2 cellular contexts compared by ENCODE assay signal in the genomic region with DNA sequence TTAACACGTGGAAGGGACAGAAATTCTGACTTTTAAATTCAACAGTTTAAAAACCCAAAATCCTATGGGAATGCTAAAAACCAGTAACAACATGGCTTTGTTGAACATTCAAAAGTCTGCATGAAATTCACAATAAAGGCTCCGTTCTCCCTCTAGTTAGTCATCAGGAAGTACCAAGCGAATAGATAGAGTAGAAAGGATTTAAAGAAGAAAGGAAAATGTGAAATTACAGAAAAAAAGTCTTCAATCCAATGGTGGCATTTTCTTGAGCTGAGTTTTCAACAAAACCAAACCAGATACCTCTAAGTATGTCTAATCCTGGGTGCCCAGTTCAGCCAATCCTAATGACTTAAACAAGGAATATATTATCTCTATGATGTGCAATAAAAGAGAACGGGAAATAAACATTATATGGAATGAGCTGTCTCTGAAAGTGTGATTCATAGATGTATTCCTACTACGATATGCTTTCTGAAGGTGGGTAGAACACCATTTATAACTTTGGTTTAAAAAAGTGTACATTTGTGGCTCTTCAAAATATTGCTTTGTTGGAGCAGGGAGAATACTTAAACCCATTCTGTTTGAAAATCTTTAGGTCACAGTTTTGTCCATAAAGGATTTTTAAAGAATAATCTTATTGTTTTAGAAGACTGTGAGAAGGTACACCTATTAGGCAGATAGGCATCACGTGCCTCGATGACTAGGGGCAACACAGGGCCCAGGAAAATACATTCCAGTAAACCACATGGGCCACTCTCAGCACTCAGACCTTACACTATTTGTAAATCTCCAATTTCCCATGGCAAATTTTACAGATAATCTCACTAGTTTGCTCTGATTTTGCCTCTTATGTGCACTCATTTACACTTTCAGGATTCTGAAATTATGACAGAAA.
TF ChIP-seq lines count a peak whose summit lies in the region.

No MANE protein-coding gene starts in this region.

TF ChIP-seq in GM23338, 12 proteins besides CTCF, POLR2A, EP300 and RAD21:
- TF ChIP-seq, protein P1, sequence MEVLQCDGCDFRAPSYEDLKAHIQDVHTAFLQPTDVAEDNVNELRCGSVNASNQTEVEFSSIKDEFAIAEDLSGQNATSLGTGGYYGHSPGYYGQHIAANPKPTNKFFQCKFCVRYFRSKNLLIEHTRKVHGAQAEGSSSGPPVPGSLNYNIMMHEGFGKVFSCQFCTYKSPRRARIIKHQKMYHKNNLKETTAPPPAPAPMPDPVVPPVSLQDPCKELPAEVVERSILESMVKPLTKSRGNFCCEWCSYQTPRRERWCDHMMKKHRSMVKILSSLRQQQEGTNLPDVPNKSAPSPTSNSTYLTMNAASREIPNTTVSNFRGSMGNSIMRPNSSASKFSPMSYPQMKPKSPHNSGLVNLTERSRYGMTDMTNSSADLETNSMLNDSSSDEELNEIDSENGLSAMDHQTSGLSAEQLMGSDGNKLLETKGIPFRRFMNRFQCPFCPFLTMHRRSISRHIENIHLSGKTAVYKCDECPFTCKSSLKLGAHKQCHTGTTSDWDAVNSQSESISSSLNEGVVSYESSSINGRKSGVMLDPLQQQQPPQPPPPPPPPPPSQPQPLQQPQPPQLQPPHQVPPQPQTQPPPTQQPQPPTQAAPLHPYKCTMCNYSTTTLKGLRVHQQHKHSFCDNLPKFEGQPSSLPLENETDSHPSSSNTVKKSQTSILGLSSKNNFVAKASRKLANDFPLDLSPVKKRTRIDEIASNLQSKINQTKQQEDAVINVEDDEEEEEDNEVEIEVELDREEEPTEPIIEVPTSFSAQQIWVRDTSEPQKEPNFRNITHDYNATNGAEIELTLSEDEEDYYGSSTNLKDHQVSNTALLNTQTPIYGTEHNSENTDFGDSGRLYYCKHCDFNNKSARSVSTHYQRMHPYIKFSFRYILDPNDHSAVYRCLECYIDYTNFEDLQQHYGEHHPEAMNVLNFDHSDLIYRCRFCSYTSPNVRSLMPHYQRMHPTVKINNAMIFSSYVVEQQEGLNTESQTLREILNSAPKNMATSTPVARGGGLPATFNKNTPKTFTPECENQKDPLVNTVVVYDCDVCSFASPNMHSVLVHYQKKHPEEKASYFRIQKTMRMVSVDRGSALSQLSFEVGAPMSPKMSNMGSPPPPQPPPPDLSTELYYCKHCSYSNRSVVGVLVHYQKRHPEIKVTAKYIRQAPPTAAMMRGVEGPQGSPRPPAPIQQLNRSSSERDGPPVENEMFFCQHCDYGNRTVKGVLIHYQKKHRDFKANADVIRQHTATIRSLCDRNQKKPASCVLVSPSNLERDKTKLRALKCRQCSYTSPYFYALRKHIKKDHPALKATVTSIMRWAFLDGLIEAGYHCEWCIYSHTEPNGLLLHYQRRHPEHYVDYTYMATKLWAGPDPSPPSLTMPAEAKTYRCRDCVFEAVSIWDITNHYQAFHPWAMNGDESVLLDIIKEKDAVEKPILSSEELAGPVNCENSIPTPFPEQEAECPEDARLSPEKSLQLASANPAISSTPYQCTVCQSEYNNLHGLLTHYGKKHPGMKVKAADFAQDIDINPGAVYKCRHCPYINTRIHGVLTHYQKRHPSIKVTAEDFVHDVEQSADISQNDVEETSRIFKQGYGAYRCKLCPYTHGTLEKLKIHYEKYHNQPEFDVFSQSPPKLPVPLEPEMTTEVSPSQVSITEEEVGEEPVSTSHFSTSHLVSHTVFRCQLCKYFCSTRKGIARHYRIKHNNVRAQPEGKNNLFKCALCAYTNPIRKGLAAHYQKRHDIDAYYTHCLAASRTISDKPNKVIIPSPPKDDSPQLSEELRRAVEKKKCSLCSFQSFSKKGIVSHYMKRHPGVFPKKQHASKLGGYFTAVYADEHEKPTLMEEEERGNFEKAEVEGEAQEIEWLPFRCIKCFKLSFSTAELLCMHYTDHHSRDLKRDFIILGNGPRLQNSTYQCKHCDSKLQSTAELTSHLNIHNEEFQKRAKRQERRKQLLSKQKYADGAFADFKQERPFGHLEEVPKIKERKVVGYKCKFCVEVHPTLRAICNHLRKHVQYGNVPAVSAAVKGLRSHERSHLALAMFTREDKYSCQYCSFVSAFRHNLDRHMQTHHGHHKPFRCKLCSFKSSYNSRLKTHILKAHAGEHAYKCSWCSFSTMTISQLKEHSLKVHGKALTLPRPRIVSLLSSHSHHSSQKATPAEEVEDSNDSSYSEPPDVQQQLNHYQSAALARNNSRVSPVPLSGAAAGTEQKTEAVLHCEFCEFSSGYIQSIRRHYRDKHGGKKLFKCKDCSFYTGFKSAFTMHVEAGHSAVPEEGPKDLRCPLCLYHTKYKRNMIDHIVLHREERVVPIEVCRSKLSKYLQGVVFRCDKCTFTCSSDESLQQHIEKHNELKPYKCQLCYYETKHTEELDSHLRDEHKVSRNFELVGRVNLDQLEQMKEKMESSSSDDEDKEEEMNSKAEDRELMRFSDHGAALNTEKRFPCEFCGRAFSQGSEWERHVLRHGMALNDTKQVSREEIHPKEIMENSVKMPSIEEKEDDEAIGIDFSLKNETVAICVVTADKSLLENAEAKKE (CRISPR knock-in tag; IDR thresholded peaks at IDR 0.05), result no peak
- TF ChIP-seq, protein P2, sequence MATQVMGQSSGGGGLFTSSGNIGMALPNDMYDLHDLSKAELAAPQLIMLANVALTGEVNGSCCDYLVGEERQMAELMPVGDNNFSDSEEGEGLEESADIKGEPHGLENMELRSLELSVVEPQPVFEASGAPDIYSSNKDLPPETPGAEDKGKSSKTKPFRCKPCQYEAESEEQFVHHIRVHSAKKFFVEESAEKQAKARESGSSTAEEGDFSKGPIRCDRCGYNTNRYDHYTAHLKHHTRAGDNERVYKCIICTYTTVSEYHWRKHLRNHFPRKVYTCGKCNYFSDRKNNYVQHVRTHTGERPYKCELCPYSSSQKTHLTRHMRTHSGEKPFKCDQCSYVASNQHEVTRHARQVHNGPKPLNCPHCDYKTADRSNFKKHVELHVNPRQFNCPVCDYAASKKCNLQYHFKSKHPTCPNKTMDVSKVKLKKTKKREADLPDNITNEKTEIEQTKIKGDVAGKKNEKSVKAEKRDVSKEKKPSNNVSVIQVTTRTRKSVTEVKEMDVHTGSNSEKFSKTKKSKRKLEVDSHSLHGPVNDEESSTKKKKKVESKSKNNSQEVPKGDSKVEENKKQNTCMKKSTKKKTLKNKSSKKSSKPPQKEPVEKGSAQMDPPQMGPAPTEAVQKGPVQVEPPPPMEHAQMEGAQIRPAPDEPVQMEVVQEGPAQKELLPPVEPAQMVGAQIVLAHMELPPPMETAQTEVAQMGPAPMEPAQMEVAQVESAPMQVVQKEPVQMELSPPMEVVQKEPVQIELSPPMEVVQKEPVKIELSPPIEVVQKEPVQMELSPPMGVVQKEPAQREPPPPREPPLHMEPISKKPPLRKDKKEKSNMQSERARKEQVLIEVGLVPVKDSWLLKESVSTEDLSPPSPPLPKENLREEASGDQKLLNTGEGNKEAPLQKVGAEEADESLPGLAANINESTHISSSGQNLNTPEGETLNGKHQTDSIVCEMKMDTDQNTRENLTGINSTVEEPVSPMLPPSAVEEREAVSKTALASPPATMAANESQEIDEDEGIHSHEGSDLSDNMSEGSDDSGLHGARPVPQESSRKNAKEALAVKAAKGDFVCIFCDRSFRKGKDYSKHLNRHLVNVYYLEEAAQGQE (IDR thresholded peaks at IDR 0.05; ENCODE audit: unreplicated experiment), result no peak
- TF ChIP-seq JUNB (IDR thresholded peaks at IDR 0.05; ENCODE audit: unreplicated experiment), result no peak
- no peak for TF ChIP-seq POLR2AphosphoS5 (IDR thresholded peaks at IDR 0.05; ENCODE audit: low read depth)
- no peak for TF ChIP-seq STAT1 (IDR thresholded peaks at IDR 0.05; ENCODE audit: unreplicated experiment)
- TF ChIP-seq ZNF331 (CRISPR knock-in tag; IDR thresholded peaks at IDR 0.05; ENCODE audit: low read depth), result no peak
- TF ChIP-seq EZH2 (IDR thresholded peaks at IDR 0.05; ENCODE audit: low read depth, unreplicated experiment), result no peak
- no peak for TF ChIP-seq ZNF114 (CRISPR knock-in tag; IDR thresholded peaks at IDR 0.05)

TF ChIP-seq in H1, 55 proteins besides CTCF, POLR2A, EP300 and RAD21:
- TF ChIP-seq YY1 (IDR thresholded peaks at IDR 0.05; ENCODE audit: low read depth, low read length) (no peak), CHD2 (IDR thresholded peaks at IDR 0.05; ENCODE audit: low read length) (no peak), TEAD4 (IDR thresholded peaks at IDR 0.05; ENCODE audit: low read depth, low read length) (no peak), ASH2L (IDR thresholded peaks at IDR 0.05; ENCODE audit: low read length) (no peak), JUND (IDR thresholded peaks at IDR 0.05; ENCODE audit: low read length) (no peak), RNF2 (IDR thresholded peaks at IDR 0.05; ENCODE audit: borderline replicate concordance, low read depth, low read length, missing control alignments, poor library complexity, severe bottlenecking) (no peak)
- TF ChIP-seq, protein P3, sequence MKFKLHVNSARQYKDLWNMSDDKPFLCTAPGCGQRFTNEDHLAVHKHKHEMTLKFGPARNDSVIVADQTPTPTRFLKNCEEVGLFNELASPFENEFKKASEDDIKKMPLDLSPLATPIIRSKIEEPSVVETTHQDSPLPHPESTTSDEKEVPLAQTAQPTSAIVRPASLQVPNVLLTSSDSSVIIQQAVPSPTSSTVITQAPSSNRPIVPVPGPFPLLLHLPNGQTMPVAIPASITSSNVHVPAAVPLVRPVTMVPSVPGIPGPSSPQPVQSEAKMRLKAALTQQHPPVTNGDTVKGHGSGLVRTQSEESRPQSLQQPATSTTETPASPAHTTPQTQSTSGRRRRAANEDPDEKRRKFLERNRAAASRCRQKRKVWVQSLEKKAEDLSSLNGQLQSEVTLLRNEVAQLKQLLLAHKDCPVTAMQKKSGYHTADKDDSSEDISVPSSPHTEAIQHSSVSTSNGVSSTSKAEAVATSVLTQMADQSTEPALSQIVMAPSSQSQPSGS (IDR thresholded peaks at IDR 0.05; ENCODE audit: low read length), result no peak
- TF ChIP-seq, protein P4, sequence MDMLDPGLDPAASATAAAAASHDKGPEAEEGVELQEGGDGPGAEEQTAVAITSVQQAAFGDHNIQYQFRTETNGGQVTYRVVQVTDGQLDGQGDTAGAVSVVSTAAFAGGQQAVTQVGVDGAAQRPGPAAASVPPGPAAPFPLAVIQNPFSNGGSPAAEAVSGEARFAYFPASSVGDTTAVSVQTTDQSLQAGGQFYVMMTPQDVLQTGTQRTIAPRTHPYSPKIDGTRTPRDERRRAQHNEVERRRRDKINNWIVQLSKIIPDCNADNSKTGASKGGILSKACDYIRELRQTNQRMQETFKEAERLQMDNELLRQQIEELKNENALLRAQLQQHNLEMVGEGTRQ (IDR thresholded peaks at IDR 0.05; ENCODE audit: low read length), result no peak
TF ChIP-seq in H1: peak in this region for 0.
